12 cellular contexts compared by ENCODE assay signal in the genomic region with DNA sequence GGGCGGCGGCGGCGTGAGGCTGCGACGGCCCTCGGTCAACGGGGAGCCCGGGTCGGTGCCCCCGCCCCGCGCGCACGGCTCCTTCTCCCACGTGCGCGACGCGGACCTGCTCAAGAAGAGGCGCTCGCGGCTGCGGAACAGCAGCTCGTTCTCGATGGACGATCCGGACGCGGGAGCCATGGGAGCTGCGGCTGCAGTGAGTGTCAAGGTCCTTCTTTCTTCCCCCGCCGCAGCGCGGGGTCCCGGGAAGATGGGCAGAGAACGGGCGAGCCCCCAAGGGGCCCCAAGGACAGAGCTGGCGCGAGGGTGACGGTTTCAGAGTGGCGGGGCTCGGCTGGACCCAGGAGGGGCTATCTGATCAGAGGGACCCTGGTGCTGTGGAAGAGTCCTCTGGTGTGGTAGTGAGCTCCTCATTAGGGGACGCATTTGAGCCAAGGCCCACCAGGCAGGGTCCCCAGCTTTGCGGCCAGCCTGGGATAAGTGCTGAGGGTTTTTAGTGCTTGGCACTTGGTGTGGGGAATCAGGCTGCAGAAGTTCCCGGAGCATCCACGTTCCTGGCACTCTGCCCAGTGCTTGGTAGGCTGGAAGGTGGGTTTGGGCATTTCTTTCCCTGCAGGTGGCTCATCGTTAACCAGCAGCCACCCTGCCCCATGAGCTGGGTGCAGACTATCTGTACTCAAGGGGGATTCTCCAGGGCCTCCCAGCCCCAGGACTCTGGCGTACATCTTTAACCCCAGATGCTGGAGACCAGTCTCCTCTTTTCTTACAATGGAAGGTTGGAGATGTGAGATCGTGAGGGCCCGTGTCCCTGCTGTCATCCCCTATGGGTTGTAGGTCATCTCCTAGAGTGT. TPM values are rescaled to one million over a fixed set of nuclear protein-coding genes. Genes with fewer than 3 reads are reported as not detected.
DNase-seq lines count a peak whose midpoint lies in the region; ATAC-seq and TF ChIP-seq lines count a peak whose summit lies in the region.
"Had no signal": no experiment of that assay in that cellular context is flagged by ENCODE, and none has a peak within 500 bp of the region (broad histone marks: within the 10 kb centered on the region; RNA-seq: fewer than 3 reads in every experiment).

No MANE protein-coding gene starts in this region.

- intact Hi-C loops in heart right ventricle (cut with DNase I) = loop anchor here in 3 of 10 donors (5.0 to 10.0 kb wide), 2 partner anchors 43 to 51 kb away; no protein-coding TSS in a partner anchor
- intact Hi-C loops in Right ventricle myocardium inferior (cut with DNase I) = no loop called here

- H3K9me3 ChIP-seq in heart right ventricle (no peaks in the 10 kb centered on the region), RWPE2 (ENCODE audit: severe bottlenecking) (no peaks in the 10 kb centered on the region), suprapubic skin (no peaks in the 10 kb centered on the region)
- H3K9me3 ChIP-seq: pancreas had no signal

- peak overlapping the region; percentile 28 for H3K27ac Mint-ChIP-seq in glutamatergic neuron (ENCODE audit: unreplicated experiment)

- no peaks in the 10 kb centered on the region for H3K27me3 ChIP-seq in heart right ventricle
- H3K27me3 ChIP-seq in RWPE2 (ENCODE audit: insufficient read depth, poor library complexity, severe bottlenecking) = no peaks in the 10 kb centered on the region
- H3K27me3 ChIP-seq in suprapubic skin = no peaks in the 10 kb centered on the region
- H3K27me3 ChIP-seq: brain microvascular endothelial cell, pancreas had no signal

- 67 to 73% methylated on average over 51 of the region's 51 CpGs for WGBS in heart right ventricle, 2 donors
- WGBS in suprapubic skin = 67% methylated on average over 37 of the region's 51 CpGs

- no peak for TF ChIP-seq EP300 in suprapubic skin (IDR thresholded peaks at IDR 0.05)

- no peak for TF ChIP-seq POLR2A in suprapubic skin (IDR thresholded peaks at IDR 0.05)

- no peak for TF ChIP-seq CTCF in heart right ventricle (IDR thresholded peaks at IDR 0.05)
- TF ChIP-seq CTCF in RWPE2 (IDR thresholded peaks at IDR 0.05; ENCODE audit: poor library complexity, severe bottlenecking) = no peak
- TF ChIP-seq CTCF in glutamatergic neuron (IDR thresholded peaks at IDR 0.05; ENCODE audit: partially characterized antibody, unreplicated experiment) = no peak
- TF ChIP-seq CTCF in suprapubic skin (IDR thresholded peaks at IDR 0.05) = no peak

- H3K4me1 ChIP-seq in heart right ventricle = peaks cover 25 to 53% (median 46%) of the 10 kb centered on the region in 9 donors
- H3K4me1 ChIP-seq in RWPE2 (ENCODE audit: insufficient read depth, poor library complexity, severe bottlenecking) = no peaks in the 10 kb centered on the region
- H3K4me1 ChIP-seq in suprapubic skin = peaks cover 57% of the 10 kb centered on the region
- H3K4me1 ChIP-seq: pancreas had no signal

- H3K4me3 ChIP-seq in heart right ventricle = no peak overlapping the region
- no peak overlapping the region for H3K4me3 ChIP-seq in RWPE2 (ENCODE audit: severe bottlenecking)
- peak overlapping the region; percentile 19 for H3K4me3 ChIP-seq in suprapubic skin
- H3K4me3 ChIP-seq: pancreas had no signal

- H3K36me3 ChIP-seq in heart right ventricle (peaks cover 0 to 80% (median 17%) of the 10 kb centered on the region in 9 donors), RWPE2 (ENCODE audit: low read depth) (peaks cover 46% of the 10 kb centered on the region), suprapubic skin (peaks cover 23% of the 10 kb centered on the region)
- H3K36me3 ChIP-seq: pancreas had no signal

- ATAC-seq in heart right ventricle (no peak), Right ventricle myocardium inferior (no peak), RWPE2 (ENCODE audit: low read depth) (no peak), HG03025 (IDR thresholded peaks at IDR 0.05; ENCODE audit: low FRiP score, unreplicated experiment) (no peak)

- H3K36me3 Mint-ChIP-seq in glutamatergic neuron (ENCODE audit: unreplicated experiment) = no peaks in the 10 kb centered on the region

- H3K27ac ChIP-seq in heart right ventricle = peak overlapping the region in 8 of 10 donors; percentile 35 to 89 (median 81)
- no peak overlapping the region for H3K27ac ChIP-seq in RWPE2 (ENCODE audit: poor library complexity, severe bottlenecking)
- no peak overlapping the region for H3K27ac ChIP-seq in suprapubic skin
- H3K27ac ChIP-seq: brain microvascular endothelial cell, pancreas had no signal

- H3K4me1 Mint-ChIP-seq in glutamatergic neuron (ENCODE audit: low read depth, unreplicated experiment) = peaks cover 12% of the 10 kb centered on the region

- DNase-seq in heart right ventricle (no peak), Right ventricle myocardium inferior (ENCODE audit: missing footprints) (no peak), RWPE2 (ENCODE audit: low spot score) (peak; percentile 58), glutamatergic neuron (no peak), suprapubic skin (ENCODE audit: low spot score in 2 of 2) (no peak), HuH-7.5 (ENCODE audit: low spot score) (no peak), AML-193 (lab: John Stamatoyannopoulos, UW) (no peak)
- DNase-seq: brain microvascular endothelial cell; stimulated activated CD4-positive, alpha-beta T cell treated with anti-CD3 and anti-CD28 coated beads, Interleukin-2, amount 100 ng/mL, for 48 hours had no signal

- peaks cover 23% of the 10 kb centered on the region for H3K27me3 Mint-ChIP-seq in glutamatergic neuron (ENCODE audit: unreplicated experiment)

- H3K9me3 Mint-ChIP-seq in glutamatergic neuron (ENCODE audit: unreplicated experiment) = peaks cover 10% of the 10 kb centered on the region

- H3K4me3 Mint-ChIP-seq in glutamatergic neuron (ENCODE audit: unreplicated experiment) = no peak overlapping the region

RNA-seq across cellular contexts. Expression of a gene that starts 9.8 kb away (rescaled TPM):
- 100 to 1,000 TPM in 1 of 10 donors, 10 to 100 TPM in 9; 42.9 to 113 (median 53.9) TPM for total RNA-seq in heart right ventricle
- 10 to 100 TPM; 30.8 to 62.6 TPM for polyA plus RNA-seq in heart right ventricle
- 61.0 TPM for total RNA-seq in Right ventricle myocardium inferior
- total RNA-seq in glutamatergic neuron (ENCODE audit: unreplicated experiment) = 14.2 TPM
- total RNA-seq in suprapubic skin = 100 to 1,000 TPM in 1 of 4 donors, 10 to 100 TPM in 3; 40.3 to 150 (median 56.2) TPM

RNA-seq across cellular contexts. Expression of a gene that starts 10.0 kb away (rescaled TPM):
- total RNA-seq in heart right ventricle (1 to 10 TPM in 2 of 10 donors, under 1 TPM in 6, not detected in 2; 0.22 to 1.5 (median 0.35) TPM), Right ventricle myocardium inferior (0.43 TPM), glutamatergic neuron (ENCODE audit: unreplicated experiment) (0.69 TPM), suprapubic skin (100 to 1,000 TPM in 3 of 4 donors, 10 to 100 TPM in 1; 32.6 to 183 (median 144) TPM)
- 1 to 10 TPM in 1 of 2 donors, under 1 TPM in 1; 0.48 to 1.4 TPM for polyA plus RNA-seq in heart right ventricle
- total RNA-seq: G401 had no signal

RNA-seq across cellular contexts. Expression of a gene that starts 13.3 kb away (rescaled TPM):
- total RNA-seq in heart right ventricle (10 to 100 TPM; 21.2 to 54.9 (median 29.2) TPM), Right ventricle myocardium inferior (45.1 TPM), glutamatergic neuron (ENCODE audit: unreplicated experiment) (184 TPM), suprapubic skin (100 to 1,000 TPM in 1 of 4 donors, 10 to 100 TPM in 3; 45.2 to 103 (median 72.0) TPM)
- 10 to 100 TPM; 42.0 to 55.7 TPM for polyA plus RNA-seq in heart right ventricle

RNA-seq across cellular contexts. Expression of a gene that starts 15.3 kb away (rescaled TPM):
- total RNA-seq in heart right ventricle = 10 to 100 TPM; 23.7 to 44.0 (median 26.3) TPM
- polyA plus RNA-seq in heart right ventricle = 10 to 100 TPM; 55.6 to 92.0 TPM
- 23.3 TPM for total RNA-seq in Right ventricle myocardium inferior
- total RNA-seq in glutamatergic neuron (ENCODE audit: unreplicated experiment) = 37.9 TPM
- total RNA-seq in suprapubic skin = 10 to 100 TPM; 60.9 to 97.4 (median 77.9) TPM

RNA-seq across cellular contexts. Expression of a gene that starts 27.5 kb away (rescaled TPM):
- total RNA-seq in heart right ventricle = 10 to 100 TPM; 54.4 to 92.5 (median 72.8) TPM
- polyA plus RNA-seq in heart right ventricle = 10 to 100 TPM; 42.7 to 79.7 TPM
- 72.3 TPM for total RNA-seq in Right ventricle myocardium inferior
- 2.5 TPM for total RNA-seq in glutamatergic neuron (ENCODE audit: unreplicated experiment)
- total RNA-seq in suprapubic skin = 10 to 100 TPM; 65.1 to 86.7 (median 71.0) TPM

Comparison
In these comparisons a context has a peak if more than half of its experiments do, and no peak if none do; other contexts are left out.
1. H3K27ac ChIP-seq: peak in heart right ventricle (8 of 10); none in RWPE2 (single experiment) and suprapubic skin (single experiment).
2. RNA of a gene that starts 10.0 kb away (total RNA-seq): 32.6 to 183 TPM in suprapubic skin; 0.69 TPM in glutamatergic neuron (single experiment), 0.43 TPM in Right ventricle myocardium inferior (single experiment) and 0.22 to 1.5 TPM in heart right ventricle; every median in the first group is over 10 times any median in the second.